17 cellular contexts compared by ENCODE assay signal in genomic region chrX:32592786-32593185, GRCh38.
A peak's percentile ranks its signal among the peaks of the same experiment; 100 is the strongest.
DNase-seq lines count a peak whose midpoint lies in the region; ATAC-seq, FAIRE-seq and TF ChIP-seq lines count a peak whose summit lies in the region.
"Had no signal": no experiment of that assay in that cellular context is flagged by ENCODE, and none has a peak within 500 bp of the region (broad histone marks: within the 10 kb centered on the region; RNA-seq: fewer than 3 reads in every experiment).

No MANE protein-coding gene starts in this region.

- no peak overlapping the region for H3K4me2 ChIP-seq in IMR-90 (ENCODE audit: low read depth, low read length)

- H3K9me3 ChIP-seq in heart right ventricle: peaks cover 0 to 17% (median 0%) of the 10 kb centered on the region in 11 donors
- peaks cover 10% of the 10 kb centered on the region; the same call in 1 of the 2 replicates for H3K9me3 ChIP-seq in IMR-90 (ENCODE audit: control insufficient read depth, insufficient read depth, low read length)
- no peaks in the 10 kb centered on the region for H3K9me3 ChIP-seq in kidney (ENCODE audit: control insufficient read depth in 1 of 2, low read length in 2 of 2)
- no peaks in the 10 kb centered on the region for H3K9me3 ChIP-seq in upper lobe of right lung

- H3K9ac ChIP-seq in IMR-90 (ENCODE audit: low read depth, low read length): no peak overlapping the region
- no peak overlapping the region for H3K9ac ChIP-seq in kidney (ENCODE audit: low read length in 2 of 2)
- H3K9ac ChIP-seq: GM23248 had no signal

- no peak overlapping the region for H4K5ac ChIP-seq in IMR-90 (ENCODE audit: low read depth, low read length)

- H2BK120ac ChIP-seq in IMR-90 (ENCODE audit: low read depth, low read length): no peak overlapping the region

- no peak overlapping the region for H2BK20ac ChIP-seq in IMR-90 (ENCODE audit: low read depth, low read length)

- H3K14ac ChIP-seq in IMR-90 (replicated peaks; ENCODE audit: low read depth, low read length): no peak overlapping the region

- H3K18ac ChIP-seq in IMR-90 (ENCODE audit: low read depth, low read length): no peak overlapping the region

- no peak overlapping the region for H3K56ac ChIP-seq in IMR-90 (ENCODE audit: extremely low read depth, insufficient read depth, low read length)

- no peaks in the 10 kb centered on the region for H3K9me1 ChIP-seq in IMR-90 (ENCODE audit: insufficient read depth, low read length)

- ATAC-seq in heart right ventricle (peak in 6 of 8 donors; percentile 35 to 84 (median 60)), left cardiac atrium (no peak), IMR-90 (ENCODE audit: low read depth) (no peak), upper lobe of right lung (no peak)

- H4K8ac ChIP-seq in IMR-90 (ENCODE audit: low read depth in 2 of 2, low read length in 2 of 2): no peak overlapping the region

- BruUV-seq in IMR-90 (replicated peaks; lab: Mats Ljungman, UMichigan): no TSS peak

- 77 to 87% methylated on average over 5 to 7 of the region's 7 CpGs for WGBS in heart right ventricle, 2 donors
- 71% methylated on average over 3 of the region's 7 CpGs; no CpG with 5 or more reads in 1 of the 2 experiments for WGBS in IMR-90 (ENCODE audit: extremely low coverage in 2 of 2, insufficient read length in 1 of 2), 2 experiments

- TF ChIP-seq CTCF in heart right ventricle (IDR thresholded peaks at IDR 0.05): no peak
- TF ChIP-seq CTCF in IMR-90 (conservative IDR thresholded peaks at IDR 0.05; ENCODE audit: low read depth, low read length): no peak
- TF ChIP-seq CTCF in kidney (IDR thresholded peaks at IDR 0.05; ENCODE audit: borderline replicate concordance, extremely low read depth, insufficient read depth): no peak
- no peak for TF ChIP-seq CTCF in upper lobe of right lung (IDR thresholded peaks at IDR 0.05)

- H3K23ac ChIP-seq in IMR-90 (ENCODE audit: low read depth, low read length): no peak overlapping the region

- no peak overlapping the region for H2BK15ac ChIP-seq in IMR-90 (ENCODE audit: low read depth, low read length)

- H3K4me1 ChIP-seq in heart right ventricle: peaks cover 0 to under 1% (median 0%) of the 10 kb centered on the region in 9 donors
- H3K4me1 ChIP-seq in IMR-90 (ENCODE audit: control insufficient read depth, insufficient read depth, low read length): no peaks in the 10 kb centered on the region
- H3K4me1 ChIP-seq in kidney (ENCODE audit: control insufficient read depth in 1 of 2, insufficient read depth in 1 of 2, low read depth in 1 of 2, low read length in 2 of 2): no peaks in the 10 kb centered on the region
- H3K4me1 ChIP-seq in upper lobe of right lung: no peaks in the 10 kb centered on the region

- CTCF ChIA-PET in IMR-90 (lab: Yijun Ruan, JAX): no interaction called here

- no peak overlapping the region for H3K4ac ChIP-seq in IMR-90 (ENCODE audit: low read depth, low read length)

- H3K4me3 ChIP-seq in heart right ventricle (no peak overlapping the region), IMR-90 (ENCODE audit: insufficient read depth, low read depth, low read length) (no peak overlapping the region), kidney (ENCODE audit: low read length in 2 of 2) (no peak overlapping the region), upper lobe of right lung (no peak overlapping the region)
- H3K4me3 ChIP-seq: GM23248 had no signal

- H4K20me1 ChIP-seq in IMR-90 (ENCODE audit: insufficient read depth, low read length): no peaks in the 10 kb centered on the region

- POLR2A ChIA-PET in IMR-90 (lab: Charles Lee; ENCODE audit: unreplicated experiment): no interaction called here

- TF ChIP-seq RAD21 in IMR-90 (IDR thresholded peaks at IDR 0.05; ENCODE audit: low read length): no peak

- DNase-seq in heart right ventricle (no peak), left cardiac atrium (no peak), IMR-90 (no peak), kidney (peak; percentile 49), upper lobe of right lung (peak; percentile 35), NAMALWA (ENCODE audit: low spot score) (no peak)
- DNase-seq: C1 segment of cervical spinal cord, Calu3, COR-L47, DMS153, DND-41, GM23248, H7, HCEC 1CT had no signal

- H3K27ac ChIP-seq in heart right ventricle (no peak overlapping the region), IMR-90 (ENCODE audit: insufficient read depth, low read length) (no peak overlapping the region), kidney (ENCODE audit: low read depth in 2 of 2, low read length in 2 of 2) (no peak overlapping the region), upper lobe of right lung (no peak overlapping the region)
- H3K27ac ChIP-seq: GM23248 had no signal

- no peak for FAIRE-seq in kidney (lab: Jason Lieb, UNC)
- FAIRE-seq: G401.6, GM12892, H1 had no signal

- H3K36me3 ChIP-seq in heart right ventricle (peaks cover 0 to 18% (median 0%) of the 10 kb centered on the region in 9 donors), IMR-90 (ENCODE audit: control insufficient read depth, insufficient read depth, low read length) (no peaks in the 10 kb centered on the region), kidney (ENCODE audit: control insufficient read depth in 1 of 2, insufficient read depth in 2 of 2, low read length in 2 of 2) (no peaks in the 10 kb centered on the region), upper lobe of right lung (no peaks in the 10 kb centered on the region)

- no peaks in the 10 kb centered on the region for H3K79me1 ChIP-seq in IMR-90 (ENCODE audit: low read depth in 1 of 2, low read length in 2 of 2)

- no peaks in the 10 kb centered on the region for H3K27me3 ChIP-seq in heart right ventricle
- no peaks in the 10 kb centered on the region for H3K27me3 ChIP-seq in IMR-90 (ENCODE audit: control insufficient read depth, insufficient read depth, low read length)
- H3K27me3 ChIP-seq in upper lobe of right lung: no peaks in the 10 kb centered on the region

- TF ChIP-seq POLR2A in IMR-90 (IDR thresholded peaks at IDR 0.05; ENCODE audit: low read depth, low read length): no peak

- H2AFZ ChIP-seq in IMR-90 (replicated peaks; ENCODE audit: low read length, poor library complexity): peak overlapping the region; percentile 3
- H2AFZ ChIP-seq: GM23248 had no signal

- no peak overlapping the region for H2AK9ac ChIP-seq in IMR-90 (replicated peaks; ENCODE audit: low read depth, low read length, poor library complexity)

- in situ Hi-C loops in IMR-90 (cut with MboI; ENCODE audit: low sequenced_read_pairs): no loop called here

- intact Hi-C loops in heart right ventricle (cut with DNase I) (loop anchor here in 1 of 10 donors (10.0 kb wide), 1 partner anchor 58 kb away; no protein-coding TSS in a partner anchor), left cardiac atrium (cut with DNase I) (no loop called here), IMR-90 (cut with micrococcal nuclease) (no loop called here), kidney (cut with DNase I) (no loop called here), upper lobe of right lung (cut with DNase I) (no loop called here)

- H4K91ac ChIP-seq in IMR-90 (ENCODE audit: insufficient read depth, low read depth, low read length): no peak overlapping the region

- H2AK5ac ChIP-seq in IMR-90 (ENCODE audit: low read depth, low read length): no peak overlapping the region

- no peak overlapping the region for H2BK5ac ChIP-seq in IMR-90 (ENCODE audit: low read depth, low read length, poor library complexity, severe bottlenecking)

- dilution Hi-C loops in IMR-90 (cut with HindIII; ENCODE audit: low sequenced_read_pairs, unreplicated experiment): no loop called here

TF ChIP-seq in IMR-90, 13 proteins besides CTCF, POLR2A, EP300 and RAD21:
- no peak for TF ChIP-seq CHD1 (IDR thresholded peaks at IDR 0.05; ENCODE audit: low read depth, low read length)
- no peak for TF ChIP-seq CEBPB (IDR thresholded peaks at IDR 0.05; ENCODE audit: low read depth, low read length)
- TF ChIP-seq MAFK (IDR thresholded peaks at IDR 0.05; ENCODE audit: low read depth, low read length): no peak
- no peak for TF ChIP-seq BHLHE40 (IDR thresholded peaks at IDR 0.05; ENCODE audit: low read depth, low read length)
- TF ChIP-seq USF2 (IDR thresholded peaks at IDR 0.05; ENCODE audit: low read depth, low read length): no peak
- no peak for TF ChIP-seq ELK1 (IDR thresholded peaks at IDR 0.05; ENCODE audit: borderline replicate concordance, low read depth, low read length)
- no peak for TF ChIP-seq RCOR1 (IDR thresholded peaks at IDR 0.05; ENCODE audit: insufficient replicate concordance, low read length)
- no peak for TF ChIP-seq FOS (IDR thresholded peaks at IDR 0.05; ENCODE audit: low read depth, low read length)
- TF ChIP-seq MAZ (IDR thresholded peaks at IDR 0.05; ENCODE audit: borderline replicate concordance, low read depth, low read length): no peak
- no peak for TF ChIP-seq NFE2L2 (IDR thresholded peaks at IDR 0.05; ENCODE audit: low read depth, low read length)
- TF ChIP-seq MXI1 (IDR thresholded peaks at IDR 0.05; ENCODE audit: borderline replicate concordance, low read depth, low read length): no peak
- no peak for TF ChIP-seq RFX5 (IDR thresholded peaks at IDR 0.05; ENCODE audit: low read depth, low read length)
- TF ChIP-seq SMC3 (IDR thresholded peaks at IDR 0.05; ENCODE audit: low read depth, low read length): no peak
TF ChIP-seq in IMR-90: peak in this region for 0.

Comparison
In these comparisons a context has a peak if more than half of its experiments do, and no peak if none do; other contexts are left out.
1. ATAC-seq: peak in heart right ventricle (6 of 8); none in left cardiac atrium (0 of 2), IMR-90 (single experiment) and upper lobe of right lung (single experiment).
2. DNase-seq: peak in kidney (single experiment) and upper lobe of right lung (single experiment); none in heart right ventricle (0 of 2), left cardiac atrium (single experiment), IMR-90 (single experiment) and NAMALWA (single experiment).